ENCODE assay signal across 1 cellular context in the genomic region with DNA sequence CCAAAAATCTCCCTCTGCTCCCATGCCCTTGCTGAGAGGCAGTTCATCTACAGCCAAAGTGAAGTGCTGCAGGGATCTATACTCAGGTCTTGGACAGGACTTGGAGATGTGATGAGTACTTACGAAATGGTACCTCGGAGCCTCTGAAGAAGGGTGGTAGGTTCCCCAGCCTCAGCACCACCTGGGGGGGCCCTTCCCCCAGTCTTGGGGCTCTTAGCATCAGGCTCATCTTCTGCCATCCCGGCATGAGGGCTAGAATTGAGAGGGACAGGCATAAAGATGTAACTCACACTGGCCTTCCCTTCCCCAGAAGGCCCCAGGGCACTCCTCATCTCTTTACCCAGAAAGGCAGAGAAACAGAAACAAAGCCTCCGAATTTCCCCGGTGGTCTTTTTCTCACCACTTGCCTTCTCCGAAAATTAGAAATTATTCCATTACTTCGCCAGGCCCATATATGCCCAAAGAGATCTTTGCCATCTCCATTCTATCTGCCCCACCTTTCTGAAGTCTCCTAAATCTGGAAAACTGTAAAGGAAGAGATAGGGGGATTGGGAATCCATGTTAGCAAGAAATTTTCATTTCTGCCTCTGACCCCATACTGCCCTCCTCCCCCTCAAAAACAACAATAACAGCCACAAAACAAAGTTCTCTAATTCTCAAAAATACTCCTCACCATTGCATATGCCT.
TF ChIP-seq lines count a peak whose summit lies in the region.

No MANE protein-coding gene starts in this region.

TF ChIP-seq in HEK293, 187 proteins besides CTCF, POLR2A, EP300 and RAD21 (continued from another document):
- no peak for TF ChIP-seq ZNF239 (tag by site-specific recombination; IDR thresholded peaks at IDR 0.05)
- TF ChIP-seq OSR2 (tag by site-specific recombination; IDR thresholded peaks at IDR 0.05), result no peak
- TF ChIP-seq ZNF266 (tag by site-specific recombination; IDR thresholded peaks at IDR 0.05; ENCODE audit: low read depth), result no peak
- no peak for TF ChIP-seq ZNF704 (tag by site-specific recombination; IDR thresholded peaks at IDR 0.05)
- no peak for TF ChIP-seq ZNF777 (tag by site-specific recombination; IDR thresholded peaks at IDR 0.05; ENCODE audit: borderline replicate concordance)
